ENCODE assay signal across 18 cellular contexts in genomic region chr15:94277485-94277884, GRCh38.
"Had no signal": no experiment of that assay in that cellular context is flagged by ENCODE, and none has a peak within 500 bp of the region (broad histone marks: within the 10 kb centered on the region; RNA-seq: fewer than 3 reads in every experiment).

No MANE protein-coding gene starts in this region.

- H3K4me3 ChIP-seq: esophagus squamous epithelium, thyroid gland, uterus had no signal

- H3K27ac ChIP-seq: esophagus squamous epithelium, thyroid gland, uterus had no signal

- DNase-seq: activated CD4-positive, alpha-beta T cell treated with anti-CD3 and anti-CD28 coated beads for 1 hour; activated CD4-positive, alpha-beta T cell treated with anti-CD3 and anti-CD28 coated beads, Interleukin-2, amount 50 U/mL, for 4 hours; activated naive CD4-positive, alpha-beta T cell treated with anti-CD3 and anti-CD28 coated beads for 36 hours; activated naive CD8-positive, alpha-beta T cell treated with anti-CD3 and anti-CD28 coated beads, Interleukin-2, amount 50 U/mL, for 24 hours; activated T-cell treated with anti-CD3 and anti-CD28 coated beads, Interleukin-2, amount 50 U/mL, for 1 hour; aorta; effector CD8-positive, alpha-beta T cell; esophagus squamous epithelium; glutamatergic neuron; hypothalamus; mesenchymal stem cell; natural killer cell; retina; stimulated activated CD4-positive, alpha-beta T cell treated with anti-CD3 and anti-CD28 coated beads, Interleukin-12 subunit alpha, Interleukin-12 subunit beta, amount 100 ng/mL, for 4 hours; stimulated activated CD4-positive, alpha-beta T cell treated with anti-CD3 and anti-CD28 coated beads, Interleukin-2, amount 100 ng/mL, for 24 hours; thyroid gland; uterus had no signal

- H3K36me3 ChIP-seq: esophagus squamous epithelium, thyroid gland, uterus had no signal

- H3K9me3 ChIP-seq: esophagus squamous epithelium, thyroid gland, uterus had no signal

- H3K27me3 ChIP-seq: esophagus squamous epithelium, thyroid gland, uterus had no signal

- ATAC-seq: activated naive CD8-positive, alpha-beta T cell treated with anti-CD3 and anti-CD28 coated beads, Interleukin-2, amount 50 U/mL, for 24 hours; stimulated activated effector memory CD8-positive, alpha-beta T cell treated with anti-CD3 and anti-CD28 coated beads, Interleukin-12 subunit alpha, Interleukin-12 subunit beta, amount 100 ng/mL, for 72 hours had no signal

- H3K4me1 ChIP-seq: thyroid gland, uterus had no signal
